In genomic region chr2:85585781-85586105, GRCh38 we compare ENCODE assay signal across 8 cellular contexts. TPM values are rescaled to one million over a fixed set of nuclear protein-coding genes. Genes with fewer than 3 reads are reported as not detected.
DNase-seq lines count a peak whose midpoint lies in the region; ATAC-seq and TF ChIP-seq lines count a peak whose summit lies in the region.

No MANE protein-coding gene starts in this region.

- peak overlapping the region; percentile 83 for H3K4me3 Mint-ChIP-seq in activated T-cell treated with anti-CD3 and anti-CD28 coated beads, Interleukin-2, amount 50 U/mL, for 24 hours
- peak overlapping the region; percentile 91 for H3K4me3 Mint-ChIP-seq in activated CD4-positive, alpha-beta memory T cell treated with anti-CD3 and anti-CD28 coated beads, Interleukin-2, amount 10 ng/mL, durations not matched to agents 7 days and 5 days

- no peaks in the 10 kb centered on the region for H3K9me3 ChIP-seq in thoracic aorta

- POLR2A ChIA-PET in activated CD4-positive, alpha-beta memory T cell treated with anti-CD3 and anti-CD28 coated beads, Interleukin-2, amount 10 ng/mL, durations not matched to agents 7 days and 5 days (lab: Charles Lee), result interaction anchor here (0.9 to 3.1 kb wide), 11 partner anchors 10 to 612 kb away, joined by 3 to 40 read pairs (median 4); partner anchors contain the start of genes ELMOD3, GGCX, MAT2A and RETSAT

- H3K9me3 Mint-ChIP-seq in activated T-cell treated with anti-CD3 and anti-CD28 coated beads, Interleukin-2, amount 50 U/mL, for 24 hours, result no peaks in the 10 kb centered on the region
- H3K9me3 Mint-ChIP-seq in activated CD4-positive, alpha-beta memory T cell treated with anti-CD3 and anti-CD28 coated beads, Interleukin-2, amount 10 ng/mL, durations not matched to agents 7 days and 5 days, result no peaks in the 10 kb centered on the region

- no peak for ATAC-seq in thoracic aorta (ENCODE audit: insufficient number of reproducible peaks, low FRiP score, low read depth)

- H3K4me1 ChIP-seq in thoracic aorta (ENCODE audit: control insufficient read depth in 1 of 2, low read depth in 2 of 2), result peaks cover 54 to 70% of the 10 kb centered on the region in 2 donors

- H3K27me3 ChIP-seq in thoracic aorta (replicated peaks; ENCODE audit: insufficient read depth), result no peaks in the 10 kb centered on the region

- no peaks in the 10 kb centered on the region for H3K27me3 Mint-ChIP-seq in activated T-cell treated with anti-CD3 and anti-CD28 coated beads, Interleukin-2, amount 50 U/mL, for 24 hours
- H3K27me3 Mint-ChIP-seq in activated CD4-positive, alpha-beta memory T cell treated with anti-CD3 and anti-CD28 coated beads, Interleukin-2, amount 10 ng/mL, durations not matched to agents 7 days and 5 days, result no peaks in the 10 kb centered on the region

- H3K4me1 Mint-ChIP-seq in activated T-cell treated with anti-CD3 and anti-CD28 coated beads, Interleukin-2, amount 50 U/mL, for 24 hours (ENCODE audit: low read depth), result peaks cover 51% of the 10 kb centered on the region
- peaks cover 57% of the 10 kb centered on the region for H3K4me1 Mint-ChIP-seq in activated CD4-positive, alpha-beta memory T cell treated with anti-CD3 and anti-CD28 coated beads, Interleukin-2, amount 10 ng/mL, durations not matched to agents 7 days and 5 days

- H3K36me3 Mint-ChIP-seq in activated T-cell treated with anti-CD3 and anti-CD28 coated beads, Interleukin-2, amount 50 U/mL, for 24 hours (ENCODE audit: low read depth), result peaks cover 26% of the 10 kb centered on the region
- H3K36me3 Mint-ChIP-seq in activated CD4-positive, alpha-beta memory T cell treated with anti-CD3 and anti-CD28 coated beads, Interleukin-2, amount 10 ng/mL, durations not matched to agents 7 days and 5 days (ENCODE audit: low read depth), result peaks cover 34% of the 10 kb centered on the region

- intact Hi-C loops in posterior cingulate gyrus (cut with DNase I), result no loop called here
- intact Hi-C loops in posterior vena cava (cut with DNase I), result no loop called here

- peak overlapping the region; percentile 92 to 96 for H3K27ac ChIP-seq in thoracic aorta

- no peak for TF ChIP-seq CTCF in thoracic aorta (IDR thresholded peaks at IDR 0.05)

- no peaks in the 10 kb centered on the region for H3K36me3 ChIP-seq in thoracic aorta

- CTCF ChIA-PET in activated CD4-positive, alpha-beta memory T cell treated with anti-CD3 and anti-CD28 coated beads, Interleukin-2, amount 10 ng/mL, durations not matched to agents 7 days and 5 days (lab: Charles Lee), result interaction anchor here (1.3 to 1.4 kb wide), 2 partner anchors 11 to 47 kb away, joined by 3 to 5 read pairs; partner anchors contain the start of gene MAT2A

- H3K27ac Mint-ChIP-seq in activated T-cell treated with anti-CD3 and anti-CD28 coated beads, Interleukin-2, amount 50 U/mL, for 24 hours, result peak overlapping the region; percentile 92
- peak overlapping the region; percentile 89 for H3K27ac Mint-ChIP-seq in activated CD4-positive, alpha-beta memory T cell treated with anti-CD3 and anti-CD28 coated beads, Interleukin-2, amount 10 ng/mL, durations not matched to agents 7 days and 5 days

- H3K4me3 ChIP-seq in thoracic aorta, result peak overlapping the region; percentile 78

- no peak for DNase-seq in activated T-cell treated with anti-CD3 and anti-CD28 coated beads, Interleukin-2, amount 50 U/mL, for 24 hours
- DNase-seq in activated T-cell treated with anti-CD3 and anti-CD28 coated beads, Interleukin-2, amount 50 U/mL, for 48 hours, result no peak
- no peak for DNase-seq in activated CD4-positive, alpha-beta memory T cell treated with anti-CD3 and anti-CD28 coated beads, Interleukin-2, amount 10 ng/mL, durations not matched to agents 7 days and 5 days
- peak; percentile 57 for DNase-seq in kidney glomerular epithelial cell (lab: John Stamatoyannopoulos, UW)
- no peak for DNase-seq in thoracic aorta (ENCODE audit: low spot score)
- DNase-seq in COLO668 (lab: John Stamatoyannopoulos, UW; ENCODE audit: unreplicated experiment), result no peak
- DNase-seq in posterior cingulate gyrus, result no peak
- DNase-seq in posterior vena cava (ENCODE audit: low spot score), result no peak

RNA-seq across cellular contexts. Expression of gene VAMP5, which starts 1.5 kb away (rescaled TPM):
- 10 to 100 TPM; 89.6 to 91.8 TPM for total RNA-seq in activated CD4-positive, alpha-beta memory T cell treated with anti-CD3 and anti-CD28 coated beads, Interleukin-2, amount 10 ng/mL, durations not matched to agents 7 days and 5 days
- total RNA-seq in thoracic aorta (10 to 100 TPM; 27.1 to 42.8 TPM), posterior vena cava (10 to 100 TPM; 79.9 to 96.2 TPM)

RNA-seq across cellular contexts. Expression of gene VAMP8, which starts 8.4 kb away (rescaled TPM):
- total RNA-seq in activated CD4-positive, alpha-beta memory T cell treated with anti-CD3 and anti-CD28 coated beads, Interleukin-2, amount 10 ng/mL, durations not matched to agents 7 days and 5 days, result 100 to 1,000 TPM; 132 to 133 TPM
- 10 to 100 TPM; 30.9 to 34.9 TPM for total RNA-seq in thoracic aorta
- 10 to 100 TPM; 29.7 to 54.9 TPM for total RNA-seq in posterior vena cava

RNA-seq across cellular contexts. Expression of gene RNF181, which starts 9.8 kb away (rescaled TPM):
- 100 to 1,000 TPM; 117 to 121 TPM for total RNA-seq in activated CD4-positive, alpha-beta memory T cell treated with anti-CD3 and anti-CD28 coated beads, Interleukin-2, amount 10 ng/mL, durations not matched to agents 7 days and 5 days
- total RNA-seq in thoracic aorta (100 to 1,000 TPM; 107 to 124 TPM), posterior vena cava (10 to 100 TPM; 88.3 to 99.2 TPM)

RNA-seq across cellular contexts. Expression of gene TMEM150A, which starts 16.8 kb away (rescaled TPM):
- 1 to 10 TPM; 1.3 to 2.0 TPM for total RNA-seq in activated CD4-positive, alpha-beta memory T cell treated with anti-CD3 and anti-CD28 coated beads, Interleukin-2, amount 10 ng/mL, durations not matched to agents 7 days and 5 days
- 10 to 100 TPM; 25.7 to 26.3 TPM for total RNA-seq in thoracic aorta
- total RNA-seq in posterior vena cava, result 10 to 100 TPM; 18.3 to 18.5 TPM

RNA-seq across cellular contexts. Expression of gene GGCX, which starts 24.4 kb away (rescaled TPM):
- 10 to 100 TPM; 22.5 to 22.8 TPM for total RNA-seq in activated CD4-positive, alpha-beta memory T cell treated with anti-CD3 and anti-CD28 coated beads, Interleukin-2, amount 10 ng/mL, durations not matched to agents 7 days and 5 days
- total RNA-seq in thoracic aorta (10 to 100 TPM; 28.4 to 38.4 TPM), posterior vena cava (10 to 100 TPM; 26.3 to 31.2 TPM)
